Comparison of ENCODE assay signal across 35 cellular contexts in the genomic region with DNA sequence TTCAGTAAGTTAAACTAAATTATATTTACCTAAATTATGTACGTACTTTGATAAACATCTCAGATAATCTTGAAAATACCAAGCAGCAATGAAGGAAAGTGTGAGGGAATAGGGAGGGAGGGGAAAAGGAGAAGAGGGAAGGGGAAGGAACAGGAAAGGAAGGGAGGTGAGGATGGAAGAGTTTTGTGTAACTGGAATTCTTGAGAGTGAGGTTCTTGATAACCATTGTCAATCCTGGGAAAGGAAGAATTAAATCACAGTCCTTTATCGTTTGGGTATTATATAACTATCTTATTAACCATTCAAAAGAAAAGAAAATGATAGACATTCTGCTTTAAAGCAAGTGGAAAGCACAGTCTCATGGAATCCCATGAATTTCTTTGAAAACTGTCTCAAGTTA.
"Had no signal": no experiment of that assay in that cellular context is flagged by ENCODE, and none has a peak within 500 bp of the region (broad histone marks: within the 10 kb centered on the region; RNA-seq: fewer than 3 reads in every experiment).

No MANE protein-coding gene starts in this region.

- H3K36me3 ChIP-seq: MG63 had no signal

- H3K27me3 ChIP-seq: MG63 had no signal

- H3K4me3 ChIP-seq: MG63 had no signal

- H3K9me3 ChIP-seq: MG63 had no signal

- DNase-seq: Karpas-422, Kasumi-1, MG63, MM.1S, MV-4-11, NCI-H1048, NCI-H1092, NCI-H1092 treated with DMSO at 0.1 percent for 48 hours, NCI-H1105, NCI-H1105 treated with DMSO at 0.1 percent for 48 hours, NCI-H1417, NCI-H1417 treated with DMSO at 0.1 percent for 48 hours, NCI-H1436, NCI-H1436 treated with DMSO at 0.1 percent for 48 hours, NCI-H146, NCI-H1694, NCI-H1694 treated with DMSO at 0.1 percent for 48 hours, NCI-H187, NCI-H187 treated with DMSO at 0.1 percent for 48 hours, NCI-H1930, NCI-H2029, NCI-H2029 treated with DMSO at 0.1 percent for 48 hours, NCI-H2081, NCI-H2081 treated with DMSO at 0.1 percent for 48 hours, NCI-H2107, NCI-H2171, NCI-H2171 treated with DMSO at 0.1 percent for 48 hours, NCI-H2227 treated with DMSO at 0.1 percent for 48 hours, NCI-H226, NCI-H345, NCI-H446, NCI-H446 treated with DMSO at 0.1 percent for 48 hours, NCI-H510A, NCI-H510A treated with DMSO at 0.1 percent for 48 hours, NCI-H524 had no signal
